23 cellular contexts compared by ENCODE assay signal in the genomic region with DNA sequence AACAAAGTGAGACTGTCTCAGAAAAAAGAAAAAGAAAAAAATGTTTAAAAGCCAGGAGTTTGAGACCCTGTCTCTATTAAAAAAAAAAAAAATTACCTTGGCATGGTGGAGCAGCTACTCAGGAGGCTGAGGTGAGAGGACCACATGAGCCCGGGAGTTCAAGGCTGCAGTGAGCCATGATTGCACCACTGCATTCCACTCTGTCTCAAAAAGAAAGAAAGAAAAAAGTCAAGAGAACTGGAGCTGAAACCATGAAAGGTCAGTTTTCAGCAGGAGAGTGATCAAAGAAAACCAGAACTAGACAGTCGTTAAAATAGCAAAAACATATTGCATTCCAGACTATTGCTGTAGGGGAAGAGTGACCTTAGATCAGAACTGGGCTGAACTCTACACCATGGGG. TPM values are rescaled to one million over a fixed set of nuclear protein-coding genes. Genes with fewer than 3 reads are reported as not detected.
A peak's percentile ranks its signal among the peaks of the same experiment; 100 is the strongest.
DNase-seq lines count a peak whose midpoint lies in the region; ATAC-seq, FAIRE-seq and TF ChIP-seq lines count a peak whose summit lies in the region.
"Had no signal": no experiment of that assay in that cellular context is flagged by ENCODE, and none has a peak within 500 bp of the region (broad histone marks: within the 10 kb centered on the region; RNA-seq: fewer than 3 reads in every experiment).

No MANE protein-coding gene starts in this region.

- 7% methylated on average over 2 of the region's 2 CpGs for WGBS in HepG2 (ENCODE audit: low lambda C conversion rate)
- 63% methylated on average over 2 of the region's 2 CpGs for WGBS in right lobe of liver (ENCODE audit: insufficient coverage, low coverage, low lambda C conversion rate, missing lambda C conversion rate)
- 83 to 94% methylated on average over 2 of the region's 2 CpGs for WGBS in endodermal cell (ENCODE audit: insufficient coverage in 1 of 2, insufficient read length in 1 of 2), 2 experiments

- peaks cover 38% of the 10 kb centered on the region for H4K20me1 ChIP-seq in HepG2 (ENCODE audit: insufficient read depth, low read length)

- H3K9ac ChIP-seq in HepG2 (ENCODE audit: insufficient read depth, low read depth, low read length) (no peak overlapping the region), endodermal cell (ENCODE audit: extremely low read depth, low read length, poor library complexity, severe bottlenecking) (no peak overlapping the region)
- H3K9ac ChIP-seq: KMS-11 had no signal

- TF ChIP-seq POLR2A in HepG2 (IDR thresholded peaks at IDR 0.05; ENCODE audit: insufficient read depth in 1 of 2, low read depth in 2 of 2, low read length in 2 of 2) (no peak), right lobe of liver (IDR thresholded peaks at IDR 0.05) (no peak)

- H3K27me3 Mint-ChIP-seq in endodermal cell (ENCODE audit: insufficient read depth) (no peaks in the 10 kb centered on the region), type B pancreatic cell (no peaks in the 10 kb centered on the region)
- H3K27me3 Mint-ChIP-seq: B cell had no signal

- intact Hi-C loops in HepG2 (cut with micrococcal nuclease; ENCODE audit: unreplicated experiment), result no loop called here
- intact Hi-C loops in right lobe of liver (cut with DNase I), result no loop called here

- H3K4me3 Mint-ChIP-seq in endodermal cell (no peak overlapping the region), type B pancreatic cell (no peak overlapping the region)
- H3K4me3 Mint-ChIP-seq: B cell had no signal

- ATAC-seq in HepG2, result peak; percentile 47
- no peak for ATAC-seq in right lobe of liver
- ATAC-seq: gastrocnemius medialis, right cardiac atrium had no signal

- H3K4me2 ChIP-seq in HepG2 (ENCODE audit: low read depth, low read length), result no peak overlapping the region
- H3K4me2 ChIP-seq: KMS-11, PC-9 had no signal

- peak in 1 of 2 experiments; percentile 69; a peak in 2 of 4 replicates for TF ChIP-seq EP300 in HepG2 (IDR thresholded peaks at IDR 0.05; ENCODE audit: low read depth in 2 of 2, low read length in 2 of 2)
- TF ChIP-seq EP300 in HepG2 (CRISPR knock-in tag; IDR thresholded peaks at IDR 0.05; ENCODE audit: borderline replicate concordance), result no peak

- no peak; the same call in 1 of the 2 replicates for TF ChIP-seq RAD21 in HepG2 (CRISPR knock-in tag; IDR thresholded peaks at IDR 0.05)

- no peak for TF ChIP-seq CTCF in HepG2 (CRISPR knock-in tag; IDR thresholded peaks at IDR 0.05)
- no peak for TF ChIP-seq CTCF in right lobe of liver (IDR thresholded peaks at IDR 0.05)
- TF ChIP-seq CTCF in endodermal cell (conservative IDR thresholded peaks at IDR 0.05), result no peak
- no peak for TF ChIP-seq CTCF in type B pancreatic cell (conservative IDR thresholded peaks at IDR 0.05)

- H3K36me3 ChIP-seq in HepG2 (replicated peaks in 1 of 2; ENCODE audit: control insufficient read depth in 1 of 2, insufficient read depth in 2 of 2, low read length in 2 of 2) (peaks cover 4 to 23% of the 10 kb centered on the region in 2 experiments), right lobe of liver (peaks cover 0 to 9% (median 0%) of the 10 kb centered on the region in 4 donors), endodermal cell (ENCODE audit: control insufficient read depth, insufficient read depth, low read length) (peaks cover 11% of the 10 kb centered on the region)
- H3K36me3 ChIP-seq: gastrocnemius medialis, SJCRH30 had no signal

- peak overlapping the region; percentile 5 for H3K27ac Mint-ChIP-seq in endodermal cell
- peak overlapping the region; percentile 21 for H3K27ac Mint-ChIP-seq in type B pancreatic cell
- H3K27ac Mint-ChIP-seq: B cell had no signal

- in situ Hi-C loops in HepG2 (cut with HindIII; ENCODE audit: extremely low pct_ligation_motif_present, low pct_unique_long_range_greater_than_20kb), result no loop called here

- H3K27ac ChIP-seq in HepG2 (ENCODE audit: extremely low read length, insufficient read depth, low read length) (peak overlapping the region; percentile 50), right lobe of liver (no peak overlapping the region), endodermal cell (ENCODE audit: low read depth, low read length) (no peak overlapping the region)
- H3K27ac ChIP-seq: gastrocnemius medialis, KMS-11, PC-9, SJCRH30 had no signal

- POLR2A ChIA-PET in HepG2 (lab: Yijun Ruan, JAX), result interaction anchor here (1.1 to 3.5 kb wide), 3 partner anchors 8 to 13 kb away, joined by 3 to 37 read pairs (median 8); a partner anchor contains a TSS

- TSS peak; percentile 21 for BruUV-seq in HepG2 (replicated peaks; lab: Mats Ljungman, UMichigan)

- H3K4me1 ChIP-seq in HepG2 (ENCODE audit: insufficient read depth, low read length) (peaks cover 51% of the 10 kb centered on the region), right lobe of liver (peaks cover 0 to 3% (median 0%) of the 10 kb centered on the region in 4 donors), endodermal cell (ENCODE audit: control insufficient read depth, insufficient read depth, low read length) (no peaks in the 10 kb centered on the region)
- H3K4me1 ChIP-seq: gastrocnemius medialis, SJCRH30 had no signal

- no peak overlapping the region for H2AFZ ChIP-seq in HepG2 (ENCODE audit: low read length)
- H2AFZ ChIP-seq: PC-9 had no signal

- H3K79me2 ChIP-seq in HepG2 (ENCODE audit: insufficient read depth, low read length), result peaks cover 56% of the 10 kb centered on the region

- H3K4me1 Mint-ChIP-seq in endodermal cell (no peaks in the 10 kb centered on the region), type B pancreatic cell (ENCODE audit: unreplicated experiment) (peaks cover 21% of the 10 kb centered on the region)

- DNase-seq in HepG2 (ENCODE audit: low spot score) (peak; percentile 76), right lobe of liver (no peak), endodermal cell (no peak), type B pancreatic cell (ENCODE audit: extremely low spot score, unreplicated experiment) (no peak), mucosa of gallbladder (ENCODE audit: low spot score) (no peak), ecto neural progenitor cell (ENCODE audit: low spot score) (no peak)
- DNase-seq: activated CD4-positive, alpha-beta T cell treated with anti-CD3 and anti-CD28 coated beads, Interleukin-2, amount 50 U/mL, for 1 hour; activated gamma-delta T cell; dermis blood vessel endothelial cell; gastrocnemius medialis; NCI-H1694 treated with DMSO at 0.1 percent for 48 hours; NCI-H2227 treated with DMSO at 0.1 percent for 48 hours; NCI-H82; PC-9; right cardiac atrium; SJCRH30 had no signal

- no peaks in the 10 kb centered on the region for H3K27me3 ChIP-seq in HepG2 (ENCODE audit: control insufficient read depth in 1 of 2, insufficient read depth in 2 of 2, low read length in 2 of 2)
- H3K27me3 ChIP-seq in right lobe of liver, result no peaks in the 10 kb centered on the region
- no peaks in the 10 kb centered on the region for H3K27me3 ChIP-seq in endodermal cell (ENCODE audit: control insufficient read depth, insufficient read depth, low read length, poor library complexity, severe bottlenecking)
- H3K27me3 ChIP-seq: gastrocnemius medialis, SJCRH30 had no signal

- H3K9me3 Mint-ChIP-seq in endodermal cell (peaks cover 7% of the 10 kb centered on the region), type B pancreatic cell (no peaks in the 10 kb centered on the region)

- H3K9me3 ChIP-seq in HepG2 (ENCODE audit: low read length) (no peaks in the 10 kb centered on the region), right lobe of liver (no peaks in the 10 kb centered on the region), endodermal cell (ENCODE audit: control insufficient read depth, low read length) (peaks cover 15% of the 10 kb centered on the region)
- H3K9me3 ChIP-seq: gastrocnemius medialis, SJCRH30 had no signal

- H3K4me3 ChIP-seq in HepG2 (replicated peaks in 1 of 3; ENCODE audit: insufficient read depth in 1 of 3, low read depth in 2 of 3, low read length in 3 of 3) (no peak overlapping the region), right lobe of liver (no peak overlapping the region), endodermal cell (ENCODE audit: low read length) (no peak overlapping the region)
- H3K4me3 ChIP-seq: gastrocnemius medialis, PC-9, SJCRH30 had no signal

- H3K36me3 Mint-ChIP-seq in endodermal cell (ENCODE audit: low read depth), result peaks cover 54% of the 10 kb centered on the region
- peaks cover 31% of the 10 kb centered on the region for H3K36me3 Mint-ChIP-seq in type B pancreatic cell

- peak; percentile 90 for FAIRE-seq in HepG2 (lab: Jason Lieb, UNC)
- FAIRE-seq: bronchial epithelial cell had no signal

- CTCF ChIA-PET in HepG2 (lab: Yijun Ruan, JAX; ENCODE audit: low intra/inter-chr PET ratio, low total read pairs), result no interaction called here

RNA-seq across cellular contexts. Expression of a gene that starts 8.8 kb away (rescaled TPM):
- 218 and 244 TPM in 2 replicates for total RNA-seq in HepG2 (2016; rRNA removed; fragmentation: Illumina TruSeq; extraction: Trizol)
- total RNA-seq in HepG2 (2016; cell fraction: cytosol; rRNA removed; fragmentation: Illumina TruSeq; extraction: Trizol; ENCODE audit: low read depth), result 87.1 and 92.9 TPM in 2 replicates
- 223 and 253 TPM in 2 replicates for total RNA-seq in HepG2 (2016; cell fraction: insoluble cytoplasmic fraction; rRNA removed; fragmentation: Illumina TruSeq; extraction: Trizol)
- total RNA-seq in HepG2 (2016; cell fraction: membrane; rRNA removed; fragmentation: Illumina TruSeq; extraction: Trizol), result 152 and 159 TPM in 2 replicates
- 99.3 and 115 TPM in 2 replicates for total RNA-seq in HepG2 (2016; cell fraction: nucleus; rRNA removed; fragmentation: Illumina TruSeq; extraction: Trizol)
- polyA plus RNA-seq in HepG2 (2011; rRNA removed), result 130 and 137 TPM in 2 replicates
- polyA plus RNA-seq in HepG2 (2011; cell fraction: cytosol; rRNA removed), result 103 and 170 TPM in 2 replicates
- polyA plus RNA-seq in HepG2 (2011; cell fraction: nucleus; rRNA removed), result 80.0 and 88.2 TPM in 2 replicates
- polyA plus RNA-seq in HepG2 (2012), result 123 and 130 TPM in 2 replicates
- 105 and 118 TPM in 2 replicates for polyA plus RNA-seq in HepG2 (2016; cell fraction: cytosol; fragmentation: Illumina TruSeq; extraction: Trizol; ENCODE audit: low read depth)
- 245 and 255 TPM in 2 replicates for polyA plus RNA-seq in HepG2 (2016; cell fraction: insoluble cytoplasmic fraction; fragmentation: Illumina TruSeq; extraction: Trizol; ENCODE audit: low read depth)
- polyA plus RNA-seq in HepG2 (2016; cell fraction: membrane; fragmentation: Illumina TruSeq; extraction: Trizol; ENCODE audit: low read depth), result 133 and 135 TPM in 2 replicates
- 215 and 218 TPM in 2 replicates for polyA plus RNA-seq in HepG2 (2016; cell fraction: nucleus; fragmentation: Illumina TruSeq; extraction: Trizol; ENCODE audit: insufficient read depth, low read depth)
- polyA minus RNA-seq in HepG2 (2011; rRNA and poly(A)+ RNA removed; ENCODE audit: low replicate concordance), result 1.2 and 248 TPM in 2 replicates
- polyA minus RNA-seq in HepG2 (2011; cell fraction: cytosol; rRNA and poly(A)+ RNA removed), result 160 and 171 TPM in 2 replicates
- 30.1 and 34.9 TPM in 2 replicates for polyA minus RNA-seq in HepG2 (2011; cell fraction: nucleus; rRNA and poly(A)+ RNA removed)
- total RNA-seq in right lobe of liver, result 100 to 1,000 TPM in 5 of 6 experiments, 10 to 100 TPM in 1; 95.2 to 154 (median 128) TPM
- total RNA-seq in endodermal cell, result 100 to 1,000 TPM in 1 of 2 donors, 10 to 100 TPM in 1; 92.3 to 109 TPM
- polyA plus RNA-seq in endodermal cell (2013, experiment 1 of 2), result 102 TPM
- 98.7 TPM for polyA plus RNA-seq in endodermal cell (2013, experiment 2 of 2)
- total RNA-seq in type B pancreatic cell (ENCODE audit: low replicate concordance), result 92.3 and 129 TPM in 2 replicates
- 17.2 TPM for total RNA-seq in mucosa of gallbladder

RNA-seq across cellular contexts. Expression of a gene that starts 24.7 kb away (rescaled TPM):
- 0.22 and 0.38 TPM in 2 replicates for total RNA-seq in HepG2 (2016; rRNA removed; fragmentation: Illumina TruSeq; extraction: Trizol)
- 0.10 TPM in 1 of 2 replicates, not detected in the other for total RNA-seq in HepG2 (2016; cell fraction: cytosol; rRNA removed; fragmentation: Illumina TruSeq; extraction: Trizol; ENCODE audit: low read depth)
- total RNA-seq in HepG2 (2016; cell fraction: insoluble cytoplasmic fraction; rRNA removed; fragmentation: Illumina TruSeq; extraction: Trizol), result 0.10 and 0.35 TPM in 2 replicates
- 0.06 TPM in 1 of 2 replicates, not detected in the other for total RNA-seq in HepG2 (2016; cell fraction: membrane; rRNA removed; fragmentation: Illumina TruSeq; extraction: Trizol)
- total RNA-seq in HepG2 (2016; cell fraction: nucleus; rRNA removed; fragmentation: Illumina TruSeq; extraction: Trizol), result 0.28 and 0.34 TPM in 2 replicates
- polyA plus RNA-seq in HepG2 (2011; rRNA removed), result 1.6 and 3.8 TPM in 2 replicates
- 0.94 and 1.1 TPM in 2 replicates for polyA plus RNA-seq in HepG2 (2011; cell fraction: cytosol; rRNA removed)
- 1.1 and 2.5 TPM in 2 replicates for polyA plus RNA-seq in HepG2 (2011; cell fraction: nucleus; rRNA removed)
- polyA plus RNA-seq in HepG2 (2012), result 2.4 and 2.5 TPM in 2 replicates
- polyA plus RNA-seq in HepG2 (2016; cell fraction: cytosol; fragmentation: Illumina TruSeq; extraction: Trizol; ENCODE audit: low read depth), result 0.07 and 0.09 TPM in 2 replicates
- polyA plus RNA-seq in HepG2 (2016; cell fraction: insoluble cytoplasmic fraction; fragmentation: Illumina TruSeq; extraction: Trizol; ENCODE audit: low read depth), result 0.25 and 0.39 TPM in 2 replicates
- 0.13 and 0.23 TPM in 2 replicates for polyA plus RNA-seq in HepG2 (2016; cell fraction: membrane; fragmentation: Illumina TruSeq; extraction: Trizol; ENCODE audit: low read depth)
- 0.44 and 1.1 TPM in 2 replicates for polyA plus RNA-seq in HepG2 (2016; cell fraction: nucleus; fragmentation: Illumina TruSeq; extraction: Trizol; ENCODE audit: insufficient read depth, low read depth)
- polyA minus RNA-seq in HepG2 (2011; rRNA and poly(A)+ RNA removed; ENCODE audit: low replicate concordance), result 1.7 and 5.3 TPM in 2 replicates
- 0.79 and 1.7 TPM in 2 replicates for polyA minus RNA-seq in HepG2 (2011; cell fraction: cytosol; rRNA and poly(A)+ RNA removed)
- 0.52 and 1.4 TPM in 2 replicates for polyA minus RNA-seq in HepG2 (2011; cell fraction: nucleus; rRNA and poly(A)+ RNA removed)
- 1 to 10 TPM in 4 of 6 experiments, under 1 TPM in 2; 0.60 to 3.3 (median 1.4) TPM for total RNA-seq in right lobe of liver
- total RNA-seq in endodermal cell, result under 1 TPM in 1 of 2 donors, not detected in 1; 0.86 TPM
- polyA plus RNA-seq in endodermal cell (2013, experiment 1 of 2), result 0.28 TPM
- polyA plus RNA-seq in endodermal cell (2013, experiment 2 of 2), result 0.29 TPM
- total RNA-seq in type B pancreatic cell (ENCODE audit: low replicate concordance), result 0.14 and 0.31 TPM in 2 replicates
- 9.0 TPM for total RNA-seq in mucosa of gallbladder
- total RNA-seq: bronchial epithelial cell, dermis blood vessel endothelial cell, lung microvascular endothelial cell, osteocyte had no signal

RNA-seq across cellular contexts. Expression of a gene that starts 58.0 kb away (rescaled TPM):
- total RNA-seq in HepG2 (2016; rRNA removed; fragmentation: Illumina TruSeq; extraction: Trizol) (not detected in 2 replicates), right lobe of liver (1 to 10 TPM in 1 of 6 experiments, under 1 TPM in 5; 0.40 to 1.2 (median 0.66) TPM), endodermal cell (not detected), type B pancreatic cell (ENCODE audit: low replicate concordance) (2.1 and 3.3 TPM in 2 replicates), mucosa of gallbladder (3.0 TPM)
- total RNA-seq in HepG2 (2016; cell fraction: cytosol; rRNA removed; fragmentation: Illumina TruSeq; extraction: Trizol; ENCODE audit: low read depth), result not detected in 2 replicates
- total RNA-seq in HepG2 (2016; cell fraction: insoluble cytoplasmic fraction; rRNA removed; fragmentation: Illumina TruSeq; extraction: Trizol), result not detected in 2 replicates
- total RNA-seq in HepG2 (2016; cell fraction: membrane; rRNA removed; fragmentation: Illumina TruSeq; extraction: Trizol), result not detected in 2 replicates
- total RNA-seq in HepG2 (2016; cell fraction: nucleus; rRNA removed; fragmentation: Illumina TruSeq; extraction: Trizol), result not detected in 2 replicates
- not detected in 2 replicates for polyA plus RNA-seq in HepG2 (2011; rRNA removed)
- not detected in 2 replicates for polyA plus RNA-seq in HepG2 (2011; cell fraction: cytosol; rRNA removed)
- not detected in 2 replicates for polyA plus RNA-seq in HepG2 (2011; cell fraction: nucleus; rRNA removed)
- not detected in 2 replicates for polyA plus RNA-seq in HepG2 (2012)
- not detected in 2 replicates for polyA plus RNA-seq in HepG2 (2016; cell fraction: cytosol; fragmentation: Illumina TruSeq; extraction: Trizol; ENCODE audit: low read depth)
- not detected in 2 replicates for polyA plus RNA-seq in HepG2 (2016; cell fraction: insoluble cytoplasmic fraction; fragmentation: Illumina TruSeq; extraction: Trizol; ENCODE audit: low read depth)
- polyA plus RNA-seq in HepG2 (2016; cell fraction: membrane; fragmentation: Illumina TruSeq; extraction: Trizol; ENCODE audit: low read depth), result not detected in 2 replicates
- polyA plus RNA-seq in HepG2 (2016; cell fraction: nucleus; fragmentation: Illumina TruSeq; extraction: Trizol; ENCODE audit: insufficient read depth, low read depth), result not detected in 2 replicates
- polyA minus RNA-seq in HepG2 (2011; rRNA and poly(A)+ RNA removed; ENCODE audit: low replicate concordance), result not detected in 2 replicates
- not detected in 2 replicates for polyA minus RNA-seq in HepG2 (2011; cell fraction: cytosol; rRNA and poly(A)+ RNA removed)
- polyA minus RNA-seq in HepG2 (2011; cell fraction: nucleus; rRNA and poly(A)+ RNA removed), result not detected in 2 replicates
- not detected for polyA plus RNA-seq in endodermal cell (2013, experiment 1 of 2)
- polyA plus RNA-seq in endodermal cell (2013, experiment 2 of 2), result not detected
- total RNA-seq: bronchial epithelial cell, dermis blood vessel endothelial cell, H7, kidney epithelial cell, lung microvascular endothelial cell, osteocyte, PC-9, SJCRH30 had no signal
